In the genomic region with DNA sequence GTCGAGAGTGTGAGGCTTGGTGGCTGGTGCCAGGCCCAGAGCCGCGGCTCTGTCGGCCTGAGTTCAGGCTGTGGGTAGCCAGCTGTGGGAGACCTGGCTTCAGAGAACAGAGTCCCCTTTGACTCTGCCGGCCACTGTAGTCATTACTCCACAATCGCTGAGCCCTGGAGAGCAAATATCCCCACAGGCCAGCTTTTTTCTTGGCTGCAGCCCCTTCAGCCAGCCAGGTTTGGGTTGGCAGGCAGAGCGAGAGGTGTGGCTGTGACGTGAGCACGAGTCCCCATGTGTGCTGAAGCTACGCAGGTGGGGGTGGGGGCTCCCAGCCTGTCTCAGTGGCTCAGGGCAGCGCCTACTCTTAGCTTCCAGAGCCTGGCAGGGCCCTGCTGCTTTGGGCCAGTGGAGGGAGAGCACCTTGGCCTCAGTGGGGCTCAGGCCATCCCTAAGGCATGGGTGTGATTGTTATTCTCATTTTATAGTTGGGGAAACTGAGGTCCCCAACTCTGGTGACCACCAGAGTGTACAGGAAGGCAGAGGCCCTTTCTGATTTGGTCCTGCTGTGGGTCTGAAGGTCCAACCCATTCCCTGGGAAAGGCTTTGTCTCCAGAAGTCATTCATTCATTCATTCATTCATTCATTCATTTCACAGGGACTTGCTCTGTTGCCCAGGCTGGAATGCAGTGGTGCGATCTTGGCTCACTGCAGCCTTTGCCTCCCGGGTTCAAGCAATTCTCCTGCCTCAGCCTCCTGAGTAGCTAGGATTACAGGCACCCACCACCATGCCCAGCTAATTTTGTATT, we compare ENCODE assay signal across 1 cellular context.
TF ChIP-seq lines count a peak whose summit lies in the region.

No MANE protein-coding gene starts in this region.

TF ChIP-seq in GM23338, 12 proteins besides CTCF, POLR2A, EP300 and RAD21 (continued from another document):
- TF ChIP-seq, protein P1, sequence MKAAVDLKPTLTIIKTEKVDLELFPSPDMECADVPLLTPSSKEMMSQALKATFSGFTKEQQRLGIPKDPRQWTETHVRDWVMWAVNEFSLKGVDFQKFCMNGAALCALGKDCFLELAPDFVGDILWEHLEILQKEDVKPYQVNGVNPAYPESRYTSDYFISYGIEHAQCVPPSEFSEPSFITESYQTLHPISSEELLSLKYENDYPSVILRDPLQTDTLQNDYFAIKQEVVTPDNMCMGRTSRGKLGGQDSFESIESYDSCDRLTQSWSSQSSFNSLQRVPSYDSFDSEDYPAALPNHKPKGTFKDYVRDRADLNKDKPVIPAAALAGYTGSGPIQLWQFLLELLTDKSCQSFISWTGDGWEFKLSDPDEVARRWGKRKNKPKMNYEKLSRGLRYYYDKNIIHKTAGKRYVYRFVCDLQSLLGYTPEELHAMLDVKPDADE (IDR thresholded peaks at IDR 0.05): no peak
